Comparison of ENCODE assay signal across 28 cellular contexts in genomic region chr9:115444941-115445340, GRCh38.
DNase-seq lines count a peak whose midpoint lies in the region; ATAC-seq and TF ChIP-seq lines count a peak whose summit lies in the region.
"Had no signal": no experiment of that assay in that cellular context is flagged by ENCODE, and none has a peak within 500 bp of the region (broad histone marks: within the 10 kb centered on the region; RNA-seq: fewer than 3 reads in every experiment).

No MANE protein-coding gene starts in this region.

- CTCF ChIA-PET in WTC11 (lab: Charles Lee), result no interaction called here

- no peaks in the 10 kb centered on the region for H3K27me3 ChIP-seq in adipocyte (replicated peaks; ENCODE audit: control insufficient read depth, insufficient read depth, low read length)
- H3K27me3 ChIP-seq: gastroesophageal sphincter, pancreas had no signal

- H3K4me3 Mint-ChIP-seq in WTC11, result no peak overlapping the region
- H3K4me3 Mint-ChIP-seq: activated CD8-positive, alpha-beta memory T cell treated with anti-CD3 and anti-CD28 coated beads, Interleukin-2, amount 10 ng/mL, durations not matched to agents 7 days and 5 days; activated naive CD8-positive, alpha-beta T cell treated with anti-CD3 and anti-CD28 coated beads for 36 hours; CD4-positive, alpha-beta memory T cell; IgD-negative memory B cell; natural killer cell treated with Interleukin-12 subunit alpha and Interleukin-12 subunit beta and Interleukin-15 and Interleukin-18, amount 100 ng/mL, for 72 hours; stimulated activated naive B cell treated with anti-CD40 and anti-IgM and Interleukin-4, amounts not matched to agents 10 μg/mL and 1 μg/mL and 100 μg/mL, for 72 hours; T-helper 17 cell had no signal

- H3K36me3 ChIP-seq in adipocyte (ENCODE audit: control insufficient read depth, insufficient read depth, low read length, severe bottlenecking), result no peaks in the 10 kb centered on the region
- H3K36me3 ChIP-seq: gastroesophageal sphincter, pancreas had no signal

- H3K27ac ChIP-seq in caudate nucleus (ENCODE audit: low read depth, low read length), result no peak overlapping the region
- H3K27ac ChIP-seq: gastroesophageal sphincter, GM23248, pancreas, RWPE1, SK-N-MC had no signal

- TF ChIP-seq CTCF in WTC11 (IDR thresholded peaks at IDR 0.05), result no peak

- peaks cover 8% of the 10 kb centered on the region for H3K4me1 Mint-ChIP-seq in WTC11
- H3K4me1 Mint-ChIP-seq: activated CD8-positive, alpha-beta memory T cell treated with anti-CD3 and anti-CD28 coated beads, Interleukin-2, amount 10 ng/mL, durations not matched to agents 7 days and 5 days; activated naive CD8-positive, alpha-beta T cell treated with anti-CD3 and anti-CD28 coated beads for 36 hours; CD4-positive, alpha-beta memory T cell; IgD-negative memory B cell; stimulated activated naive B cell treated with anti-CD40 and anti-IgM and Interleukin-4, amounts not matched to agents 10 μg/mL and 1 μg/mL and 100 μg/mL, for 72 hours; T-helper 17 cell had no signal

- POLR2A ChIA-PET in WTC11 (lab: Charles Lee), result no interaction called here

- DNase-seq in AG08395 (ENCODE audit: low spot score) (peak; percentile 21), Daoy (ENCODE audit: low read depth) (peak; percentile 10), adipocyte (ENCODE audit: low read depth) (peak; percentile 16), left kidney (ENCODE audit: low read depth, low spot score) (peak; percentile 89), WTC11 (ENCODE audit: low spot score) (no peak), UCSD-AML1 (lab: John Stamatoyannopoulos, UW; ENCODE audit: unreplicated experiment) (no peak), foreskin melanocyte (no peak), caudate nucleus (lab: John Stamatoyannopoulos, UW) (no peak)
- DNase-seq: activated CD4-positive, alpha-beta T cell treated with anti-CD3 and anti-CD28 coated beads, Interleukin-2, amount 50 U/mL, for 1 hour; activated CD8-positive, alpha-beta memory T cell treated with anti-CD3 and anti-CD28 coated beads, Interleukin-2, amount 10 ng/mL, durations not matched to agents 7 days and 5 days; activated naive CD8-positive, alpha-beta T cell treated with anti-CD3 and anti-CD28 coated beads for 36 hours; CD4-positive, alpha-beta memory T cell; cerebellar nuclear complex; DMS 273 treated with DMSO at 0.1 percent for 48 hours; GM23248; NCI-H1092 treated with DMSO at 0.1 percent for 48 hours; NCI-H748 treated with DMSO at 0.1 percent for 48 hours; pancreas; right cardiac atrium; stimulated activated CD4-positive, alpha-beta T cell treated with anti-CD3 and anti-CD28 coated beads, Interleukin-12 subunit alpha, Interleukin-12 subunit beta, amount 100 ng/mL, for 4 hours; stimulated activated CD4-positive, alpha-beta T cell treated with anti-CD3 and anti-CD28 coated beads, Interleukin-4, amount 100 ng/mL, for 24 hours; stimulated activated naive B cell treated with anti-CD40 and anti-IgM and Interleukin-4, amounts not matched to agents 10 μg/mL and 1 μg/mL and 100 μg/mL, for 72 hours; T-helper 17 cell had no signal

- no peak for ATAC-seq in WTC11
- ATAC-seq: activated CD8-positive, alpha-beta memory T cell treated with anti-CD3 and anti-CD28 coated beads, Interleukin-2, amount 10 ng/mL, durations not matched to agents 7 days and 5 days; gastroesophageal sphincter; natural killer cell treated with Interleukin-12 subunit alpha and Interleukin-12 subunit beta and Interleukin-15 and Interleukin-18, amount 100 ng/mL, for 72 hours; pancreas; right cardiac atrium; stimulated activated naive B cell treated with anti-CD40 and anti-IgM and Interleukin-4, amounts not matched to agents 10 μg/mL and 1 μg/mL and 100 μg/mL, for 72 hours; T-helper 17 cell had no signal

- no peak overlapping the region for H3K27ac Mint-ChIP-seq in WTC11
- H3K27ac Mint-ChIP-seq: activated CD8-positive, alpha-beta memory T cell treated with anti-CD3 and anti-CD28 coated beads, Interleukin-2, amount 10 ng/mL, durations not matched to agents 7 days and 5 days; activated naive CD8-positive, alpha-beta T cell treated with anti-CD3 and anti-CD28 coated beads for 36 hours; CD4-positive, alpha-beta memory T cell; IgD-negative memory B cell; natural killer cell treated with Interleukin-12 subunit alpha and Interleukin-12 subunit beta and Interleukin-15 and Interleukin-18, amount 100 ng/mL, for 72 hours; stimulated activated naive B cell treated with anti-CD40 and anti-IgM and Interleukin-4, amounts not matched to agents 10 μg/mL and 1 μg/mL and 100 μg/mL, for 72 hours; T-helper 17 cell had no signal

- no peaks in the 10 kb centered on the region for H3K9me3 ChIP-seq in adipocyte (ENCODE audit: control insufficient read depth, low read length)
- H3K9me3 ChIP-seq: gastroesophageal sphincter, pancreas had no signal

- H3K27me3 Mint-ChIP-seq in WTC11 (ENCODE audit: low read depth), result no peaks in the 10 kb centered on the region
- H3K27me3 Mint-ChIP-seq: stimulated activated naive B cell treated with anti-CD40 and anti-IgM and Interleukin-4, amounts not matched to agents 10 μg/mL and 1 μg/mL and 100 μg/mL, for 72 hours; T-helper 17 cell had no signal

- peak overlapping the region; percentile 65 for H3K9ac ChIP-seq in adipocyte (ENCODE audit: low read length)
- H3K9ac ChIP-seq: GM23248 had no signal

- peak overlapping the region; percentile 6 for H3K4me3 ChIP-seq in adipocyte (ENCODE audit: low read length)
- H3K4me3 ChIP-seq: gastroesophageal sphincter, GM23248, pancreas, SK-N-MC had no signal

- no peaks in the 10 kb centered on the region; the same call in 1 of the 2 replicates for H3K9me3 Mint-ChIP-seq in WTC11
- H3K9me3 Mint-ChIP-seq: activated naive CD8-positive, alpha-beta T cell treated with anti-CD3 and anti-CD28 coated beads for 36 hours; stimulated activated naive B cell treated with anti-CD40 and anti-IgM and Interleukin-4, amounts not matched to agents 10 μg/mL and 1 μg/mL and 100 μg/mL, for 72 hours had no signal

- H3K36me3 Mint-ChIP-seq in WTC11, result no peaks in the 10 kb centered on the region
- H3K36me3 Mint-ChIP-seq: activated CD8-positive, alpha-beta memory T cell treated with anti-CD3 and anti-CD28 coated beads, Interleukin-2, amount 10 ng/mL, durations not matched to agents 7 days and 5 days; activated naive CD8-positive, alpha-beta T cell treated with anti-CD3 and anti-CD28 coated beads for 36 hours; CD4-positive, alpha-beta memory T cell; natural killer cell treated with Interleukin-12 subunit alpha and Interleukin-12 subunit beta and Interleukin-15 and Interleukin-18, amount 100 ng/mL, for 72 hours; stimulated activated naive B cell treated with anti-CD40 and anti-IgM and Interleukin-4, amounts not matched to agents 10 μg/mL and 1 μg/mL and 100 μg/mL, for 72 hours had no signal

- H3K4me1 ChIP-seq in adipocyte (ENCODE audit: control insufficient read depth, insufficient read depth, low read length), result peaks cover 31% of the 10 kb centered on the region
- H3K4me1 ChIP-seq: pancreas had no signal

TF ChIP-seq in WTC11, 78 proteins besides CTCF, POLR2A, EP300 and RAD21 (continues in another document):
- TF ChIP-seq ZNF317 (CRISPR knock-in tag; IDR thresholded peaks at IDR 0.05; ENCODE audit: borderline replicate concordance, low read depth), result no peak
- no peak for TF ChIP-seq NFE2L1 (CRISPR knock-in tag; IDR thresholded peaks at IDR 0.05)
- no peak for TF ChIP-seq ZSCAN18 (CRISPR knock-in tag; IDR thresholded peaks at IDR 0.05)
- TF ChIP-seq NR3C1 (CRISPR knock-in tag; conservative IDR thresholded peaks at IDR 0.05; ENCODE audit: low read depth), result no peak
- no peak for TF ChIP-seq ZNF121 (CRISPR knock-in tag; IDR thresholded peaks at IDR 0.05)
- no peak for TF ChIP-seq SP1 (CRISPR knock-in tag; conservative IDR thresholded peaks at IDR 0.05)
- no peak for TF ChIP-seq ZNF671 (CRISPR knock-in tag; IDR thresholded peaks at IDR 0.05)
- TF ChIP-seq IRF2 (CRISPR knock-in tag; IDR thresholded peaks at IDR 0.05; ENCODE audit: borderline replicate concordance, low read depth), result no peak
- TF ChIP-seq ZNF138 (CRISPR knock-in tag; conservative IDR thresholded peaks at IDR 0.05), result no peak
- no peak for TF ChIP-seq ZNF425 (CRISPR knock-in tag; conservative IDR thresholded peaks at IDR 0.05)
- TF ChIP-seq ETV6 (CRISPR knock-in tag; IDR thresholded peaks at IDR 0.05), result no peak
- TF ChIP-seq ELF4 (CRISPR knock-in tag; IDR thresholded peaks at IDR 0.05; ENCODE audit: low read depth), result no peak

Comparison
In these comparisons a context has a peak if more than half of its experiments do, and no peak if none do; other contexts are left out.
1. DNase-seq: peak in AG08395 (single experiment), Daoy (single experiment), adipocyte (single experiment) and left kidney (single experiment); none in WTC11 (single experiment), UCSD-AML1 (single experiment), foreskin melanocyte (single experiment) and caudate nucleus (0 of 61).